Comparison of ENCODE assay signal across 28 cellular contexts in genomic region chr19:33090179-33090578, GRCh38. TPM values are rescaled to one million over a fixed set of nuclear protein-coding genes. Genes with fewer than 3 reads are reported as not detected.
"Had no signal": no experiment of that assay in that cellular context is flagged by ENCODE, and none has a peak within 500 bp of the region (broad histone marks: within the 10 kb centered on the region; RNA-seq: fewer than 3 reads in every experiment).

No MANE protein-coding gene starts in this region.

- H3K4me1 ChIP-seq: heart left ventricle, left lung, lower lobe of right lung, neural progenitor cell, spleen, tibial artery had no signal

- H3K27ac ChIP-seq: heart left ventricle, left lung, lower lobe of right lung, neural progenitor cell, ovary, psoas muscle, spleen, tibial artery had no signal

- H2AFZ ChIP-seq: neural progenitor cell had no signal

- H3K27me3 ChIP-seq: heart left ventricle, left lung, neural progenitor cell, ovary, spleen, tibial artery had no signal

- H3K4me2 ChIP-seq: neural progenitor cell had no signal

- FAIRE-seq: endometrium, frontal cortex had no signal

- ATAC-seq: esophagus mucosa; heart left ventricle; left lung; lower lobe of right lung; natural killer cell treated with Interleukin-12 subunit alpha and Interleukin-12 subunit beta and Interleukin-15 and Interleukin-18, amount 100 ng/mL, for 72 hours; psoas muscle; sciatic nerve; stimulated activated memory B cell treated with anti-CD40 and anti-IgM and Interleukin-4, amounts not matched to agents 10 μg/mL and 1 μg/mL and 100 μg/mL, for 72 hours had no signal

- H3K36me3 ChIP-seq: neural progenitor cell, ovary had no signal

- H3K4me3 ChIP-seq: heart left ventricle, left lung, lower lobe of right lung, neural progenitor cell, ovary, psoas muscle, spleen, tibial artery had no signal

- H3K9ac ChIP-seq: neural progenitor cell had no signal

- DNase-seq: effector memory CD4-positive, alpha-beta T cell; heart left ventricle; hypothalamus; islet precursor cell; left lung; lower lobe of right lung; midbrain; nucleus accumbens; ovary; psoas muscle; retina; spleen; stimulated activated CD4-positive, alpha-beta T cell treated with anti-CD3 and anti-CD28 coated beads, Interleukin-15, amount 100 ng/mL, for 24 hours; stimulated activated CD4-positive, alpha-beta T cell treated with anti-CD3 and anti-CD28 coated beads, Interleukin-1b, Interleukin-23, amount 100 ng/mL, for 48 hours; stimulated activated CD4-positive, alpha-beta T cell treated with anti-CD3 and anti-CD28 coated beads, Interleukin-4, amount 100 ng/mL, for 24 hours; tibial artery had no signal

- H3K9me3 ChIP-seq: heart left ventricle, left lung, lower lobe of right lung, ovary, psoas muscle, spleen, tibial artery had no signal

RNA-seq across cellular contexts. Expression of gene WDR88, which starts 41.7 kb away (rescaled TPM):
- total RNA-seq: esophagus mucosa; fibroblast of lung; frontal cortex; glomerular endothelial cell; left lung; lower lobe of right lung; natural killer cell treated with Interleukin-12 subunit alpha and Interleukin-12 subunit beta and Interleukin-15 and Interleukin-18, amount 100 ng/mL, for 72 hours; psoas muscle; sciatic nerve; skeletal muscle tissue; spleen; temporal lobe; ureter had no signal
- polyA plus RNA-seq: fibroblast of lung, heart left ventricle, ovary had no signal
